Comparison of ENCODE assay signal across 1 cellular context in genomic region chr1:55053265-55053954, GRCh38.
TF ChIP-seq lines count a peak whose summit lies in the region.

No MANE protein-coding gene starts in this region.

TF ChIP-seq in HepG2, 621 proteins besides CTCF, POLR2A, EP300 and RAD21 (continued from another document and continues in another):
- TF ChIP-seq MTA1 (CRISPR knock-in tag; IDR thresholded peaks at IDR 0.05; ENCODE audit: borderline replicate concordance) (peak; percentile 80; the same call in 1 of the 2 replicates), ZNF709 (CRISPR knock-in tag; IDR thresholded peaks at IDR 0.05) (no peak), ZNF496 (CRISPR knock-in tag; IDR thresholded peaks at IDR 0.05; ENCODE audit: insufficient replicate concordance) (no peak), BCL3 (CRISPR knock-in tag; IDR thresholded peaks at IDR 0.05) (0 out of 2 replicates have a peak, but pooled peaks have one; percentile 37), GRHL1 (CRISPR knock-in tag; conservative IDR thresholded peaks at IDR 0.05) (no peak), RELA (CRISPR knock-in tag; IDR thresholded peaks at IDR 0.05) (no peak), ZNF138 (CRISPR knock-in tag; IDR thresholded peaks at IDR 0.05; ENCODE audit: low read depth) (no peak), SKI (IDR thresholded peaks at IDR 0.05; ENCODE audit: partially characterized antibody) (peak; percentile 33), FUBP1 (CRISPR knock-in tag; IDR thresholded peaks at IDR 0.05; ENCODE audit: borderline replicate concordance) (no peak), RFXAP (CRISPR knock-in tag; IDR thresholded peaks at IDR 0.05; ENCODE audit: borderline replicate concordance) (no peak), HNF4A (CRISPR knock-in tag; IDR thresholded peaks at IDR 0.05) (peak; percentile 82), FOXA3 (CRISPR knock-in tag; IDR thresholded peaks at IDR 0.05) (peak; percentile 67), DNMT1 (CRISPR knock-in tag; IDR thresholded peaks at IDR 0.05) (no peak), ZNF232 (CRISPR knock-in tag; IDR thresholded peaks at IDR 0.05; ENCODE audit: borderline replicate concordance) (no peak), ZNF75D (CRISPR knock-in tag; IDR thresholded peaks at IDR 0.05; ENCODE audit: borderline replicate concordance) (no peak), HIVEP1 (CRISPR knock-in tag; IDR thresholded peaks at IDR 0.05) (no peak), ZNF574 (CRISPR knock-in tag; IDR thresholded peaks at IDR 0.05) (peak; percentile 56; the same call in 1 of the 2 replicates), SMAD9 (CRISPR knock-in tag; IDR thresholded peaks at IDR 0.05) (no peak), ZNF142 (CRISPR knock-in tag; IDR thresholded peaks at IDR 0.05) (no peak), CENPT (CRISPR knock-in tag; IDR thresholded peaks at IDR 0.05; ENCODE audit: low read depth) (no peak), ZNF589 (CRISPR knock-in tag; conservative IDR thresholded peaks at IDR 0.05) (no peak), ZNF773 (CRISPR knock-in tag; IDR thresholded peaks at IDR 0.05; ENCODE audit: borderline replicate concordance) (no peak), ATF5 (CRISPR knock-in tag; IDR thresholded peaks at IDR 0.05; ENCODE audit: low read depth) (no peak), MLLT10 (CRISPR knock-in tag; IDR thresholded peaks at IDR 0.05) (no peak), ZKSCAN5 (CRISPR knock-in tag; IDR thresholded peaks at IDR 0.05) (no peak), BRD4 (CRISPR knock-in tag; IDR thresholded peaks at IDR 0.05) (no peak), ZNF609 (CRISPR knock-in tag; IDR thresholded peaks at IDR 0.05; ENCODE audit: borderline replicate concordance) (peak; percentile 71; the same call in 1 of the 2 replicates), RCOR2 (CRISPR knock-in tag; IDR thresholded peaks at IDR 0.05) (0 out of 2 replicates have a peak, but pooled peaks have one; percentile 52), ZNF224 (CRISPR knock-in tag; IDR thresholded peaks at IDR 0.05) (no peak), IRF2 (CRISPR knock-in tag; IDR thresholded peaks at IDR 0.05) (no peak), ZNF850 (CRISPR knock-in tag; conservative IDR thresholded peaks at IDR 0.05) (no peak), SP1 (IDR thresholded peaks at IDR 0.05) (no peak), SP1 (CRISPR knock-in tag; IDR thresholded peaks at IDR 0.05) (peak; percentile 75), CREB3 (CRISPR knock-in tag; IDR thresholded peaks at IDR 0.05) (no peak), HIC2 (CRISPR knock-in tag; IDR thresholded peaks at IDR 0.05; ENCODE audit: low read depth) (no peak)
